ENCODE assay signal across 1 cellular context in genomic region chr2:218806346-218806978, GRCh38.
TF ChIP-seq lines count a peak whose summit lies in the region.

No MANE protein-coding gene starts in this region.

TF ChIP-seq in HepG2, 621 proteins besides CTCF, POLR2A, EP300 and RAD21 (continued from another document and continues in another):
- TF ChIP-seq TIGD3 (CRISPR knock-in tag; IDR thresholded peaks at IDR 0.05; ENCODE audit: borderline replicate concordance) (0 out of 2 replicates have a peak, but pooled peaks have one; percentile 7), NR2F1 (CRISPR knock-in tag; IDR thresholded peaks at IDR 0.05) (peak in 1 of 2 experiments; percentile 36; a peak in 1 of 4 replicates), KLF9 (CRISPR knock-in tag; IDR thresholded peaks at IDR 0.05; ENCODE audit: low read depth) (no peak), ISX (CRISPR knock-in tag; conservative IDR thresholded peaks at IDR 0.05) (no peak), BCL3 (CRISPR knock-in tag; IDR thresholded peaks at IDR 0.05) (no peak), ZBTB43 (CRISPR knock-in tag; conservative IDR thresholded peaks at IDR 0.05) (peak; percentile 67; the same call in 1 of the 2 replicates), CREM (IDR thresholded peaks at IDR 0.05) (peak; percentile 62; the same call in 1 of the 2 replicates), CREM (CRISPR knock-in tag; IDR thresholded peaks at IDR 0.05) (no peak), NBN (conservative IDR thresholded peaks at IDR 0.05) (no peak), ARID2 (CRISPR knock-in tag; IDR thresholded peaks at IDR 0.05; ENCODE audit: borderline replicate concordance) (no peak), HMG20B (CRISPR knock-in tag; conservative IDR thresholded peaks at IDR 0.05) (no peak), PHF5A (CRISPR knock-in tag; IDR thresholded peaks at IDR 0.05; ENCODE audit: low read depth, unreplicated experiment) (no peak), RBM22 (optimal IDR thresholded peaks at IDR 0.05; ENCODE audit: low read length) (peak; percentile 44), DR1 (CRISPR knock-in tag; IDR thresholded peaks at IDR 0.05) (no peak), GATA4 (IDR thresholded peaks at IDR 0.05; ENCODE audit: borderline replicate concordance, low read depth) (no peak), SIX1 (CRISPR knock-in tag; IDR thresholded peaks at IDR 0.05; ENCODE audit: borderline replicate concordance) (peak; percentile 61; the same call in 1 of the 2 replicates), IKZF5 (CRISPR knock-in tag; IDR thresholded peaks at IDR 0.05) (0 out of 2 replicates have a peak, but pooled peaks have one; percentile 47), ZNF431 (CRISPR knock-in tag; IDR thresholded peaks at IDR 0.05; ENCODE audit: borderline replicate concordance, low read depth) (no peak), ZNF484 (CRISPR knock-in tag; IDR thresholded peaks at IDR 0.05; ENCODE audit: borderline replicate concordance, low read depth) (no peak), ZNF512 (CRISPR knock-in tag; IDR thresholded peaks at IDR 0.05) (no peak), ZNF34 (CRISPR knock-in tag; IDR thresholded peaks at IDR 0.05; ENCODE audit: borderline replicate concordance) (no peak), ZFP36L1 (CRISPR knock-in tag; IDR thresholded peaks at IDR 0.05) (peak; percentile 62; the same call in 1 of the 2 replicates), ZBED4 (CRISPR knock-in tag; IDR thresholded peaks at IDR 0.05; ENCODE audit: borderline replicate concordance) (no peak), ZNF333 (CRISPR knock-in tag; IDR thresholded peaks at IDR 0.05; ENCODE audit: borderline replicate concordance) (no peak), ZNF543 (CRISPR knock-in tag; IDR thresholded peaks at IDR 0.05) (no peak), ESRRA (CRISPR knock-in tag; IDR thresholded peaks at IDR 0.05; ENCODE audit: low read depth) (0 out of 2 replicates have a peak, but pooled peaks have one; percentile 42), ZSCAN25 (CRISPR knock-in tag; IDR thresholded peaks at IDR 0.05) (no peak), MTERF4 (CRISPR knock-in tag; IDR thresholded peaks at IDR 0.05) (no peak), KLF12 (CRISPR knock-in tag; IDR thresholded peaks at IDR 0.05; ENCODE audit: borderline replicate concordance) (no peak), CBX5 (CRISPR knock-in tag; IDR thresholded peaks at IDR 0.05; ENCODE audit: borderline replicate concordance) (no peak), KLF15 (CRISPR knock-in tag; IDR thresholded peaks at IDR 0.05; ENCODE audit: borderline replicate concordance) (no peak), FOXC1 (CRISPR knock-in tag; IDR thresholded peaks at IDR 0.05; ENCODE audit: borderline replicate concordance) (no peak), ZNF670 (CRISPR knock-in tag; IDR thresholded peaks at IDR 0.05; ENCODE audit: borderline replicate concordance) (0 out of 2 replicates have a peak, but pooled peaks have one; percentile 29), NRL (CRISPR knock-in tag; IDR thresholded peaks at IDR 0.05; ENCODE audit: borderline replicate concordance) (no peak), RELA (CRISPR knock-in tag; IDR thresholded peaks at IDR 0.05) (peak; percentile 42; the same call in 1 of the 2 replicates), BATF2 (CRISPR knock-in tag; IDR thresholded peaks at IDR 0.05) (no peak), SAP130 (CRISPR knock-in tag; IDR thresholded peaks at IDR 0.05; ENCODE audit: low read depth) (peak; percentile 89), GFI1 (CRISPR knock-in tag; IDR thresholded peaks at IDR 0.05; ENCODE audit: borderline replicate concordance) (no peak; the same call in 1 of the 2 replicates), ZNF709 (CRISPR knock-in tag; IDR thresholded peaks at IDR 0.05) (no peak), PRPF4 (IDR thresholded peaks at IDR 0.05; ENCODE audit: low read depth, low read length, poor library complexity, severe bottlenecking) (no peak), ELF4 (CRISPR knock-in tag; IDR thresholded peaks at IDR 0.05; ENCODE audit: borderline replicate concordance) (no peak), ATF4 (CRISPR knock-in tag; IDR thresholded peaks at IDR 0.05) (peak; percentile 32 to 98; a peak in 3 of 4 replicates), HMGA1 (CRISPR knock-in tag; conservative IDR thresholded peaks at IDR 0.05) (no peak), ZNF724P (CRISPR knock-in tag; IDR thresholded peaks at IDR 0.05; ENCODE audit: borderline replicate concordance) (no peak), REST (IDR thresholded peaks at IDR 0.05; ENCODE audit: borderline replicate concordance in 1 of 2, low read depth in 1 of 2, low read length in 2 of 2) (peak in 1 of 2 experiments; percentile 39; a peak in 1 of 4 replicates)
